In the genomic region with DNA sequence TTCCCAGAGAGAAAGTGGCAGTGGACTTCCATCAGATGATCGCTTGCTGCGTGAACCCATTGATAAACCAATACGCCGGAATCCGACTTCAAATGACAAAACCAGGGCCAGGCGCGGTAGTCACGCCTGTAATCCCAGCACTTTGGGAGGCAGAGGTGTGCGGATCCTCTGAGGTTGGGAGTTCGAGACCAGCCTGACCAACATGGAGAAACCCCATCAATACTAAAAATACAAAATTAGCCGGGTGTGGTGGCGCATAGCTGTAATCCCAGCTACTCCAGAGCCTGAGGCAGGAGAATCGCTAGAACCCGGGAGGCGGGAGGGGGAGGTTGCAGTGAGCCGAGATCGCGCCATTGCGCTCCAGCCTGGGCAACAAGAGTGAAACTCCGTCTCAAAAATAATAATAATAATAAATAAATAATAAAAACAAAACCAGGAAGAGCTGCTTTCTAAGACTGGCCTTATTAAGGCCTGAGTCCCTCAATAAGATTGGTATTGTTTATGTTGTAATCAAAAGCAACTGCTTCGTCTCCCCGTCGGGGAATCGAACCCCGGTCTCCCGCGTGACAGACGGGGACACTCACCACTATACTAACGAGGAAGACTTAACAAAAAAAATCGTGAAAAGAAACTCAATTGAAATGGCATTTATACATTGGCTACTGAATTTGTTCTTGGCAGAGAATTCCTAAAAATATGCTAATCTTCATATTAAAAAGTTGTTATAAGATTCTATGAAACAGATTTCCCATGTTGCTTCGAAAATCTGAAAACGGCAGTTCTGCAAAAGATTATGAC, we compare ENCODE assay signal across 9 cellular contexts.
DNase-seq lines count a peak whose midpoint lies in the region; ATAC-seq and TF ChIP-seq lines count a peak whose summit lies in the region.
"Had no signal": no experiment of that assay in that cellular context is flagged by ENCODE, and none has a peak within 500 bp of the region (broad histone marks: within the 10 kb centered on the region; RNA-seq: fewer than 3 reads in every experiment).

No MANE protein-coding gene starts in this region.

- H3K36me3 ChIP-seq in HEK293 (ENCODE audit: control insufficient read depth in 2 of 2, insufficient read depth in 1 of 2, low read length in 2 of 2) (no peaks in the 10 kb centered on the region), SK-N-MC (ENCODE audit: insufficient read depth, low read length) (no peaks in the 10 kb centered on the region), MM.1S (replicated peaks; ENCODE audit: insufficient read depth, low read length) (no peaks in the 10 kb centered on the region)
- H3K36me3 ChIP-seq: thyroid gland had no signal

- CTCF ChIA-PET in HEK293 (lab: Yijun Ruan, JAX): interaction anchor here (0.6 kb wide), 1 partner anchor 1239 kb away, joined by 4 read pairs; no protein-coding TSS in a partner anchor

- no peaks in the 10 kb centered on the region for H3K9me3 ChIP-seq in HEK293 (ENCODE audit: control insufficient read depth, insufficient read depth, low read depth, low read length)
- H3K9me3 ChIP-seq in SK-N-MC (ENCODE audit: low read depth, low read length): no peaks in the 10 kb centered on the region
- no peaks in the 10 kb centered on the region for H3K9me3 ChIP-seq in MM.1S (replicated peaks; ENCODE audit: insufficient read depth, low read length)
- H3K9me3 ChIP-seq: thyroid gland had no signal

- TF ChIP-seq CTCF in HEK293 (tag by site-specific recombination; IDR thresholded peaks at IDR 0.05): no peak
- TF ChIP-seq CTCF in endothelial cell (IDR thresholded peaks at IDR 0.05; ENCODE audit: unreplicated experiment): no peak
- no peak for TF ChIP-seq CTCF in chondrocyte (IDR thresholded peaks at IDR 0.05)
- no peak for TF ChIP-seq CTCF in MM.1S (IDR thresholded peaks at IDR 0.05; ENCODE audit: low read length)

- H3K36me3 Mint-ChIP-seq in endothelial cell (ENCODE audit: low read depth, unreplicated experiment) (no peaks in the 10 kb centered on the region), chondrocyte (ENCODE audit: low read depth) (no peaks in the 10 kb centered on the region)

- H3K4me1 ChIP-seq in HEK293 (ENCODE audit: control insufficient read depth, insufficient read depth, low read length) (no peaks in the 10 kb centered on the region), MM.1S (ENCODE audit: low read length) (no peaks in the 10 kb centered on the region)
- H3K4me1 ChIP-seq: thyroid gland had no signal

- no peaks in the 10 kb centered on the region for H3K27me3 ChIP-seq in MM.1S (replicated peaks; ENCODE audit: insufficient read depth, low read length)

- H3K9ac ChIP-seq in SK-N-MC (ENCODE audit: insufficient read length): peak overlapping the region; percentile 25
- H3K9ac ChIP-seq in MM.1S (ENCODE audit: low read length): no peak overlapping the region

- no peak overlapping the region for H2AFZ ChIP-seq in MM.1S (ENCODE audit: low read length)

- POLR2A ChIA-PET in HEK293 (lab: Yijun Ruan, JAX): no interaction called here

- no peak overlapping the region for H3K4me2 ChIP-seq in MM.1S (ENCODE audit: low read depth, low read length)

- H3K27me3 Mint-ChIP-seq in endothelial cell (ENCODE audit: unreplicated experiment): peaks cover 4% of the 10 kb centered on the region
- peaks cover 33% of the 10 kb centered on the region for H3K27me3 Mint-ChIP-seq in chondrocyte (ENCODE audit: low read depth)

- H3K4me3 Mint-ChIP-seq in endothelial cell (ENCODE audit: unreplicated experiment) (peak overlapping the region; percentile 88), chondrocyte (ENCODE audit: unreplicated experiment) (no peak overlapping the region)

- peak overlapping the region; percentile 83 for H3K27ac Mint-ChIP-seq in endothelial cell (ENCODE audit: unreplicated experiment)
- no peak overlapping the region for H3K27ac Mint-ChIP-seq in chondrocyte (ENCODE audit: unreplicated experiment)

- H3F3A ChIP-seq in MM.1S (ENCODE audit: insufficient read depth, low read length): no peaks in the 10 kb centered on the region

- H3K9me3 Mint-ChIP-seq in endothelial cell (ENCODE audit: unreplicated experiment) (no peaks in the 10 kb centered on the region), chondrocyte (ENCODE audit: low read depth) (no peaks in the 10 kb centered on the region)

- no peak for ATAC-seq in HG02798 (IDR thresholded peaks at IDR 0.05; ENCODE audit: poor library complexity, unreplicated experiment)

- H3K9me2 ChIP-seq in MM.1S (replicated peaks; ENCODE audit: insufficient read depth, low read length): no peaks in the 10 kb centered on the region

- no peak overlapping the region for H3K27ac ChIP-seq in HEK293 (ENCODE audit: extremely low read depth, low read depth, low read length)
- H3K27ac ChIP-seq in SK-N-MC: no peak overlapping the region
- no peak overlapping the region for H3K27ac ChIP-seq in MM.1S (ENCODE audit: low read length)
- H3K27ac ChIP-seq: thyroid gland had no signal

- H3K79me2 ChIP-seq in MM.1S (ENCODE audit: low read length): no peaks in the 10 kb centered on the region

- H3K4me1 Mint-ChIP-seq in endothelial cell (ENCODE audit: unreplicated experiment): no peaks in the 10 kb centered on the region
- H3K4me1 Mint-ChIP-seq in chondrocyte (ENCODE audit: low read depth): peaks cover 7% of the 10 kb centered on the region

- DNase-seq in Ammon's horn (ENCODE audit: low spot score) (peak; percentile 21), SK-N-MC (ENCODE audit: low read depth, low spot score) (peak; percentile 72), endothelial cell (ENCODE audit: low spot score) (peak; percentile 67), chondrocyte (ENCODE audit: low spot score) (no peak), MM.1S (no peak)
- peak in 3 of 4 experiments; percentile 31 to 53 (median 33) for DNase-seq in stimulated activated CD4-positive, alpha-beta T cell treated with anti-CD3 and anti-CD28 coated beads, Interleukin-1b, Interleukin-23, amount 100 ng/mL, for 24 hours (ENCODE audit: low read depth in 4 of 4, low spot score in 1 of 4)

- H3K4me3 ChIP-seq in HEK293 (ENCODE audit: low read depth, low read length): no peak overlapping the region
- H3K4me3 ChIP-seq in SK-N-MC: peak overlapping the region; percentile 71
- H3K4me3 ChIP-seq in MM.1S (ENCODE audit: low read length): no peak overlapping the region
- H3K4me3 ChIP-seq: thyroid gland had no signal

- no peaks in the 10 kb centered on the region for H4K20me1 ChIP-seq in MM.1S (ENCODE audit: insufficient read depth, low read length)

TF ChIP-seq in HEK293, 187 proteins besides CTCF, POLR2A, EP300 and RAD21 (continues in another document):
- no peak for TF ChIP-seq ZNF571 (tag by site-specific recombination; IDR thresholded peaks at IDR 0.05)
- TF ChIP-seq, protein P1, sequence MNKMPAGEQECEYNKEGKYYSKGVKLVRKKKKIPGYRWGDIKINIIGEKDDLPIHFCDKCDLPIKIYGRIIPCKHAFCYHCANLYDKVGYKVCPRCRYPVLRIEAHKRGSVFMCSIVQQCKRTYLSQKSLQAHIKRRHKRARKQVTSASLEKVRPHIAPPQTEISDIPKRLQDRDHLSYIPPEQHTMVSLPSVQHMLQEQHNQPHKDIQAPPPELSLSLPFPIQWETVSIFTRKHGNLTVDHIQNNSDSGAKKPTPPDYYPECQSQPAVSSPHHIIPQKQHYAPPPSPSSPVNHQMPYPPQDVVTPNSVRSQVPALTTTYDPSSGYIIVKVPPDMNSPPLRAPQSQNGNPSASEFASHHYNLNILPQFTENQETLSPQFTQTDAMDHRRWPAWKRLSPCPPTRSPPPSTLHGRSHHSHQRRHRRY (tag by site-specific recombination; IDR thresholded peaks at IDR 0.05): no peak
- TF ChIP-seq SETDB1 (IDR thresholded peaks at IDR 0.05; ENCODE audit: insufficient read length, low read length): no peak
- no peak for TF ChIP-seq ZFP69B (tag by site-specific recombination; IDR thresholded peaks at IDR 0.05)
- TF ChIP-seq KLF7 (tag by site-specific recombination; IDR thresholded peaks at IDR 0.05; ENCODE audit: borderline replicate concordance): no peak
- TF ChIP-seq ZNF701 (tag by site-specific recombination; IDR thresholded peaks at IDR 0.05): no peak
- TF ChIP-seq, protein P2, sequence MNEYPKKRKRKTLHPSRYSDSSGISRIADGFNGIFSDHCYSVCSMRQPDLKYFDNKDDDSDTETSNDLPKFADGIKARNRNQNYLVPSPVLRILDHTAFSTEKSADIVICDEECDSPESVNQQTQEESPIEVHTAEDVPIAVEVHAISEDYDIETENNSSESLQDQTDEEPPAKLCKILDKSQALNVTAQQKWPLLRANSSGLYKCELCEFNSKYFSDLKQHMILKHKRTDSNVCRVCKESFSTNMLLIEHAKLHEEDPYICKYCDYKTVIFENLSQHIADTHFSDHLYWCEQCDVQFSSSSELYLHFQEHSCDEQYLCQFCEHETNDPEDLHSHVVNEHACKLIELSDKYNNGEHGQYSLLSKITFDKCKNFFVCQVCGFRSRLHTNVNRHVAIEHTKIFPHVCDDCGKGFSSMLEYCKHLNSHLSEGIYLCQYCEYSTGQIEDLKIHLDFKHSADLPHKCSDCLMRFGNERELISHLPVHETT (tag by site-specific recombination; IDR thresholded peaks at IDR 0.05): no peak
- TF ChIP-seq EGR2 (tag by site-specific recombination; IDR thresholded peaks at IDR 0.05; ENCODE audit: low read depth): no peak
- TF ChIP-seq SCRT1 (tag by site-specific recombination; IDR thresholded peaks at IDR 0.05; ENCODE audit: borderline replicate concordance): no peak
- TF ChIP-seq, protein P3, sequence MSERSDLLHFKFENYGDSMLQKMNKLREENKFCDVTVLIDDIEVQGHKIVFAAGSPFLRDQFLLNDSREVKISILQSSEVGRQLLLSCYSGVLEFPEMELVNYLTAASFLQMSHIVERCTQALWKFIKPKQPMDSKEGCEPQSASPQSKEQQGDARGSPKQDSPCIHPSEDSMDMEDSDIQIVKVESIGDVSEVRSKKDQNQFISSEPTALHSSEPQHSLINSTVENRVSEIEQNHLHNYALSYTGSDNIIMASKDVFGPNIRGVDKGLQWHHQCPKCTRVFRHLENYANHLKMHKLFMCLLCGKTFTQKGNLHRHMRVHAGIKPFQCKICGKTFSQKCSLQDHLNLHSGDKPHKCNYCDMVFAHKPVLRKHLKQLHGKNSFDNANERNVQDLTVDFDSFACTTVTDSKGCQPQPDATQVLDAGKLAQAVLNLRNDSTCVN (tag by site-specific recombination; optimal IDR thresholded peaks at IDR 0.05): no peak
- TF ChIP-seq ZNF132 (tag by site-specific recombination; IDR thresholded peaks at IDR 0.05; ENCODE audit: borderline replicate concordance): no peak
- no peak for TF ChIP-seq ZNF747 (tag by site-specific recombination; IDR thresholded peaks at IDR 0.05)
- TF ChIP-seq ZNF16 (tag by site-specific recombination; IDR thresholded peaks at IDR 0.05; ENCODE audit: low read depth): no peak
- TF ChIP-seq ZXDB (tag by site-specific recombination; IDR thresholded peaks at IDR 0.05): 0 out of 2 replicates have a peak, but pooled peaks have one; percentile 24
- no peak for TF ChIP-seq ZNF211 (tag by site-specific recombination; IDR thresholded peaks at IDR 0.05; ENCODE audit: low read depth)
- TF ChIP-seq ZBTB1 (tag by site-specific recombination; IDR thresholded peaks at IDR 0.05): no peak
- 0 out of 2 replicates have a peak, but pooled peaks have one; percentile 16 for TF ChIP-seq ZBTB17 (tag by site-specific recombination; IDR thresholded peaks at IDR 0.05)
- no peak for TF ChIP-seq ZNF292 (tag by site-specific recombination; IDR thresholded peaks at IDR 0.05; ENCODE audit: borderline replicate concordance, low read depth)

Comparison
In these comparisons a context has a peak if more than half of its experiments do, and no peak if none do; other contexts are left out.
1. DNase-seq: peak in Ammon's horn (single experiment), SK-N-MC (single experiment), endothelial cell (single experiment) and stimulated activated CD4-positive, alpha-beta T cell treated with anti-CD3 and anti-CD28 coated beads, Interleukin-1b, Interleukin-23, amount 100 ng/mL, for 24 hours (3 of 4); none in chondrocyte (single experiment) and MM.1S (single experiment).